Comparison of ENCODE assay signal across 15 cellular contexts in genomic region chr17:30584810-30585209, GRCh38.
DNase-seq lines count a peak whose midpoint lies in the region; ATAC-seq and TF ChIP-seq lines count a peak whose summit lies in the region.
"Had no signal": no experiment of that assay in that cellular context is flagged by ENCODE, and none has a peak within 500 bp of the region (broad histone marks: within the 10 kb centered on the region; RNA-seq: fewer than 3 reads in every experiment).

No MANE protein-coding gene starts in this region.

- no peak for DNase-seq in CD4-positive, CD25-positive, alpha-beta regulatory T cell
- DNase-seq in choroid plexus epithelial cell (ENCODE audit: low read depth) (peak; percentile 15), neural crest cell (ENCODE audit: low read depth, low spot score) (no peak), T-helper 2 cell (no peak), NCI-H524 treated with DMSO at 0.1 percent for 48 hours (lab: John Stamatoyannopoulos, UW) (no peak)
- DNase-seq: C1 segment of cervical spinal cord; CD4-positive, alpha-beta memory T cell; DMS153; DMS79 treated with DMSO at 0.1 percent for 48 hours; EL; HCEC 1CT had no signal

- POLR2A ChIA-PET in HEK293 (lab: Yijun Ruan, JAX) = no interaction called here

- no peaks in the 10 kb centered on the region for H3K36me3 Mint-ChIP-seq in CD4-positive, CD25-positive, alpha-beta regulatory T cell
- H3K36me3 Mint-ChIP-seq in neural crest cell (ENCODE audit: low read depth) = no peaks in the 10 kb centered on the region
- H3K36me3 Mint-ChIP-seq: CD4-positive, alpha-beta memory T cell; IgD-negative memory B cell had no signal

- CTCF ChIA-PET in HEK293 (lab: Yijun Ruan, JAX) = no interaction called here

- peaks cover 0 to under 1% (median 0%) of the 10 kb centered on the region in 4 donors for H3K4me1 Mint-ChIP-seq in CD4-positive, CD25-positive, alpha-beta regulatory T cell
- H3K4me1 Mint-ChIP-seq in neural crest cell = no peaks in the 10 kb centered on the region
- H3K4me1 Mint-ChIP-seq: B cell had no signal

- peaks cover 0 to 3% (median 0%) of the 10 kb centered on the region in 7 donors for H3K9me3 Mint-ChIP-seq in CD4-positive, CD25-positive, alpha-beta regulatory T cell
- H3K9me3 Mint-ChIP-seq in neural crest cell = no peaks in the 10 kb centered on the region

- TF ChIP-seq CTCF in HEK293 (tag by site-specific recombination; IDR thresholded peaks at IDR 0.05) = no peak
- TF ChIP-seq CTCF in choroid plexus epithelial cell (conservative IDR thresholded peaks at IDR 0.05; ENCODE audit: low read depth, low read length) = no peak
- TF ChIP-seq CTCF in neural crest cell (conservative IDR thresholded peaks at IDR 0.05) = no peak

- no peak for ATAC-seq in CD4-positive, CD25-positive, alpha-beta regulatory T cell (ENCODE audit: low read depth in 2 of 2)
- no peak for ATAC-seq in HG02885 (IDR thresholded peaks at IDR 0.05; ENCODE audit: poor library complexity, unreplicated experiment)

- H3K4me3 Mint-ChIP-seq in CD4-positive, CD25-positive, alpha-beta regulatory T cell = no peak overlapping the region
- no peak overlapping the region for H3K4me3 Mint-ChIP-seq in neural crest cell
- H3K4me3 Mint-ChIP-seq: B cell; CD4-positive, alpha-beta memory T cell; IgD-negative memory B cell had no signal

- no peaks in the 10 kb centered on the region for H3K27me3 Mint-ChIP-seq in CD4-positive, CD25-positive, alpha-beta regulatory T cell
- H3K27me3 Mint-ChIP-seq in neural crest cell (ENCODE audit: low read depth) = no peaks in the 10 kb centered on the region
- H3K27me3 Mint-ChIP-seq: IgD-negative memory B cell had no signal

- H3K4me1 ChIP-seq in CD4-positive, CD25-positive, alpha-beta regulatory T cell (ENCODE audit: control insufficient read depth, insufficient read depth, low read length, poor library complexity, severe bottlenecking) = no peaks in the 10 kb centered on the region
- H3K4me1 ChIP-seq in HEK293 (ENCODE audit: control insufficient read depth, insufficient read depth, low read length) = no peaks in the 10 kb centered on the region

- no peaks in the 10 kb centered on the region for H3K36me3 ChIP-seq in CD4-positive, CD25-positive, alpha-beta regulatory T cell (ENCODE audit: control insufficient read depth, insufficient read depth, low read length)
- H3K36me3 ChIP-seq in HEK293 (ENCODE audit: control insufficient read depth in 2 of 2, insufficient read depth in 1 of 2, low read length in 2 of 2) = no peaks in the 10 kb centered on the region

- H3K4me3 ChIP-seq in CD4-positive, CD25-positive, alpha-beta regulatory T cell (ENCODE audit: low read depth, low read length) = no peak overlapping the region
- no peak overlapping the region for H3K4me3 ChIP-seq in HEK293 (ENCODE audit: low read depth, low read length)
- H3K4me3 ChIP-seq in choroid plexus epithelial cell (ENCODE audit: low read depth, low read length) = no peak overlapping the region

- no peaks in the 10 kb centered on the region for H3K9me3 ChIP-seq in CD4-positive, CD25-positive, alpha-beta regulatory T cell (ENCODE audit: control insufficient read depth in 2 of 2, low read length in 2 of 2)
- no peaks in the 10 kb centered on the region for H3K9me3 ChIP-seq in HEK293 (ENCODE audit: control insufficient read depth, insufficient read depth, low read depth, low read length)

- no peak overlapping the region for H3K27ac ChIP-seq in CD4-positive, CD25-positive, alpha-beta regulatory T cell (ENCODE audit: insufficient read depth, low read length, poor library complexity, severe bottlenecking)
- H3K27ac ChIP-seq in HEK293 (ENCODE audit: extremely low read depth, low read depth, low read length) = no peak overlapping the region

- H3K27ac Mint-ChIP-seq in CD4-positive, CD25-positive, alpha-beta regulatory T cell = peak overlapping the region in 2 of 3 donors; percentile 42 to 67
- peak overlapping the region; percentile 39 for H3K27ac Mint-ChIP-seq in neural crest cell (ENCODE audit: unreplicated experiment)
- H3K27ac Mint-ChIP-seq: B cell; CD4-positive, alpha-beta memory T cell; IgD-negative memory B cell had no signal

- H3K27me3 ChIP-seq in CD4-positive, CD25-positive, alpha-beta regulatory T cell (ENCODE audit: control insufficient read depth, insufficient read depth, low read length) = no peaks in the 10 kb centered on the region

TF ChIP-seq in HEK293, 187 proteins besides CTCF, POLR2A, EP300 and RAD21:
- no peak for TF ChIP-seq ZNF530 (tag by site-specific recombination; IDR thresholded peaks at IDR 0.05; ENCODE audit: low read depth)
- peak; percentile 97 for TF ChIP-seq GLIS1 (tag by site-specific recombination; IDR thresholded peaks at IDR 0.05)
- TF ChIP-seq WT1 (tag by site-specific recombination; IDR thresholded peaks at IDR 0.05) = 0 out of 2 replicates have a peak, but pooled peaks have one; percentile 22
- TF ChIP-seq ZNF174 (tag by site-specific recombination; IDR thresholded peaks at IDR 0.05) = no peak
- no peak for TF ChIP-seq SCRT2 (tag by site-specific recombination; IDR thresholded peaks at IDR 0.05)
- TF ChIP-seq ZSCAN4 (tag by site-specific recombination; IDR thresholded peaks at IDR 0.05) = no peak
- no peak for TF ChIP-seq GLI4 (tag by site-specific recombination; IDR thresholded peaks at IDR 0.05)
- TF ChIP-seq ZNF701 (tag by site-specific recombination; IDR thresholded peaks at IDR 0.05) = no peak
- TF ChIP-seq ZNF112 (tag by site-specific recombination; IDR thresholded peaks at IDR 0.05) = no peak
- no peak for TF ChIP-seq ZNF510 (tag by site-specific recombination; IDR thresholded peaks at IDR 0.05; ENCODE audit: insufficient replicate concordance)
- no peak for TF ChIP-seq ZFHX2 (tag by site-specific recombination; conservative IDR thresholded peaks at IDR 0.05)
